15 cellular contexts compared by ENCODE assay signal in the genomic region with DNA sequence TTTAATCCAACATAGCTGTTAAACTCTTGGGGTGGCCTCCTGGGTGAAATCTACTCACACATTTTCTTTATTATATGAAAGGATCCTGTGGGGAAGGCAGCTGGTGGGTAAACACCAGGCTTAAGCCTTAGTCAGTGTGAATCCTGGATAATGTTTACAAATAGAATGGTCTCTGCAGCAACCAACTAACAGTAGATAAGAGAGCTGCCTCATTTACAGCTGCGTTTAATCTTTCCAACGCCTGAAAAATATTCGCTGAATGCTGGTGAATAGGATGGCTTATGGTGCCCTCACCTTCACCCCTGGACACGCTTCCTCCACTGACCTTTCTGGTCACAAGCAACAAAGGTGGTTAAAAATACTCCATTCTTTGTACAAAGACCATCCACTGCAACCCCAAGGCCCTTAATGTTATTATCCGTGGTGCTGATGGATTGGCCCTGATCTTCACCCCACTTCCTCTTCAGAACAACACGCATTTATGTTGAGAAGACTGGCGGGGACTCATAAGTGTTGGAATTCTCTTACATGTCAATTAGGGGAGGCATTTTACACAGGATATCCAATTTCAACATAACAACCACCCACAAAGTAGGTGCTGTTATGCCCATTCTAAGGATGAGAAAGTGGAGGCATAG.
DNase-seq lines count a peak whose midpoint lies in the region; ATAC-seq and TF ChIP-seq lines count a peak whose summit lies in the region.
"Had no signal": no experiment of that assay in that cellular context is flagged by ENCODE, and none has a peak within 500 bp of the region (broad histone marks: within the 10 kb centered on the region; RNA-seq: fewer than 3 reads in every experiment).

No MANE protein-coding gene starts in this region.

- H3K9me3 ChIP-seq in mesodermal cell (ENCODE audit: control insufficient read depth, low read length) = no peaks in the 10 kb centered on the region
- H3K9me3 ChIP-seq: tibial nerve had no signal

- H3K27me3 Mint-ChIP-seq in activated CD4-positive, alpha-beta memory T cell treated with anti-CD3 and anti-CD28 coated beads, Interleukin-2, amount 10 ng/mL, durations not matched to agents 7 days and 5 days = no peaks in the 10 kb centered on the region
- H3K27me3 Mint-ChIP-seq: IgD-negative memory B cell had no signal

- ATAC-seq in GM21737 (IDR thresholded peaks at IDR 0.05; ENCODE audit: unreplicated experiment) = no peak
- ATAC-seq in HG03354 (IDR thresholded peaks at IDR 0.05; ENCODE audit: poor library complexity, severe bottlenecking, unreplicated experiment) = no peak

- CTCF ChIA-PET in activated CD4-positive, alpha-beta memory T cell treated with anti-CD3 and anti-CD28 coated beads, Interleukin-2, amount 10 ng/mL, durations not matched to agents 7 days and 5 days (lab: Charles Lee) = no interaction called here

- POLR2A ChIA-PET in activated CD4-positive, alpha-beta memory T cell treated with anti-CD3 and anti-CD28 coated beads, Interleukin-2, amount 10 ng/mL, durations not matched to agents 7 days and 5 days (lab: Charles Lee) = no interaction called here

- no peaks in the 10 kb centered on the region for H3K36me3 Mint-ChIP-seq in activated CD4-positive, alpha-beta memory T cell treated with anti-CD3 and anti-CD28 coated beads, Interleukin-2, amount 10 ng/mL, durations not matched to agents 7 days and 5 days (ENCODE audit: low read depth)
- H3K36me3 Mint-ChIP-seq: IgD-negative memory B cell had no signal

- H3K4me3 ChIP-seq in fibroblast of the aortic adventitia (ENCODE audit: low read depth, low read length) (no peak overlapping the region), mesodermal cell (ENCODE audit: extremely low read depth, insufficient read depth, low read length, poor library complexity, severe bottlenecking) (no peak overlapping the region)
- H3K4me3 ChIP-seq: tibial nerve had no signal

- 76 to 86% methylated on average over 1 to 2 of the region's 7 CpGs for WGBS in mesodermal cell (ENCODE audit: insufficient coverage in 2 of 2), 2 experiments

- H3K27ac Mint-ChIP-seq in activated CD4-positive, alpha-beta memory T cell treated with anti-CD3 and anti-CD28 coated beads, Interleukin-2, amount 10 ng/mL, durations not matched to agents 7 days and 5 days = no peak overlapping the region
- H3K27ac Mint-ChIP-seq: activated naive CD4-positive, alpha-beta T cell treated with anti-CD3 and anti-CD28 coated beads for 36 hours; IgD-negative memory B cell had no signal

- H3K4me3 Mint-ChIP-seq in activated CD4-positive, alpha-beta memory T cell treated with anti-CD3 and anti-CD28 coated beads, Interleukin-2, amount 10 ng/mL, durations not matched to agents 7 days and 5 days = no peak overlapping the region
- H3K4me3 Mint-ChIP-seq: activated naive CD4-positive, alpha-beta T cell treated with anti-CD3 and anti-CD28 coated beads for 36 hours; IgD-negative memory B cell had no signal

- DNase-seq in D341Med (ENCODE audit: low spot score) = peak; percentile 70
- DNase-seq in NCI-H146 (lab: John Stamatoyannopoulos, UW) = peak; percentile 33
- peak; percentile 9 for DNase-seq in fibroblast of the aortic adventitia (ENCODE audit: low read depth)
- DNase-seq in posterior vena cava (ENCODE audit: low spot score) = no peak
- no peak for DNase-seq in activated CD4-positive, alpha-beta memory T cell treated with anti-CD3 and anti-CD28 coated beads, Interleukin-2, amount 10 ng/mL, durations not matched to agents 7 days and 5 days
- DNase-seq: activated naive CD4-positive, alpha-beta T cell treated with anti-CD3 and anti-CD28 coated beads for 36 hours; hippocampal formation; NCI-H1436 treated with DMSO at 0.1 percent for 48 hours; stimulated activated CD4-positive, alpha-beta T cell treated with anti-CD3 and anti-CD28 coated beads, Interleukin-1b, Interleukin-23, amount 100 ng/mL, for 48 hours; WERI-Rb-1 had no signal

- no peak for TF ChIP-seq CTCF in fibroblast of the aortic adventitia (IDR thresholded peaks at IDR 0.05; ENCODE audit: insufficient read depth, low read length)

- no peaks in the 10 kb centered on the region for H3K36me3 ChIP-seq in mesodermal cell (ENCODE audit: control insufficient read depth, insufficient read depth, low read length)
- H3K36me3 ChIP-seq: tibial nerve, WERI-Rb-1 had no signal

- H3K9me3 Mint-ChIP-seq in activated CD4-positive, alpha-beta memory T cell treated with anti-CD3 and anti-CD28 coated beads, Interleukin-2, amount 10 ng/mL, durations not matched to agents 7 days and 5 days = no peaks in the 10 kb centered on the region
- H3K9me3 Mint-ChIP-seq: activated naive CD4-positive, alpha-beta T cell treated with anti-CD3 and anti-CD28 coated beads for 36 hours had no signal

- peak overlapping the region; percentile 19 for H3K27ac ChIP-seq in mesodermal cell (ENCODE audit: low read depth, low read length, severe bottlenecking)
- H3K27ac ChIP-seq: tibial nerve, WERI-Rb-1 had no signal

- intact Hi-C loops in posterior vena cava (cut with DNase I) = no loop called here

- no peaks in the 10 kb centered on the region for H3K4me1 Mint-ChIP-seq in activated CD4-positive, alpha-beta memory T cell treated with anti-CD3 and anti-CD28 coated beads, Interleukin-2, amount 10 ng/mL, durations not matched to agents 7 days and 5 days
- H3K4me1 Mint-ChIP-seq: IgD-negative memory B cell had no signal

- no peaks in the 10 kb centered on the region for H3K4me1 ChIP-seq in mesodermal cell (ENCODE audit: control insufficient read depth, insufficient read depth, low read length, poor library complexity, severe bottlenecking)

Comparison
In these comparisons a context has a peak if more than half of its experiments do, and no peak if none do; other contexts are left out.
1. DNase-seq: peak in D341Med (single experiment), NCI-H146 (single experiment) and fibroblast of the aortic adventitia (single experiment); none in posterior vena cava (single experiment) and activated CD4-positive, alpha-beta memory T cell treated with anti-CD3 and anti-CD28 coated beads, Interleukin-2, amount 10 ng/mL, durations not matched to agents 7 days and 5 days (single experiment).